ENCODE assay signal across 8 cellular contexts in genomic region chr2:70070557-70071268, GRCh38.
A peak's percentile ranks its signal among the peaks of the same experiment; 100 is the strongest.
DNase-seq lines count a peak whose midpoint lies in the region; ATAC-seq and TF ChIP-seq lines count a peak whose summit lies in the region.

No MANE protein-coding gene starts in this region.

- no peak overlapping the region for H3K4me3 ChIP-seq in WI38 (ENCODE audit: low read depth, low read length)

- ATAC-seq in GM18909 (IDR thresholded peaks at IDR 0.05; ENCODE audit: poor library complexity, unreplicated experiment) = peak; percentile 68
- peak; percentile 73 for ATAC-seq in HG03378 (IDR thresholded peaks at IDR 0.05; ENCODE audit: unreplicated experiment)

- peak; percentile 93 for TF ChIP-seq CTCF in WI38 (IDR thresholded peaks at IDR 0.05; ENCODE audit: low read depth, low read length)

- peak overlapping the region; percentile 90 for H3K27ac ChIP-seq in cingulate gyrus (ENCODE audit: low read depth, low read length)

- peak; percentile 93 for DNase-seq in Ammon's horn (ENCODE audit: low spot score)
- peak; percentile 65 for DNase-seq in NCI-H226
- peak; percentile 74 for DNase-seq in kidney glomerular epithelial cell (lab: John Stamatoyannopoulos, UW)
- DNase-seq in stimulated activated CD4-positive, alpha-beta T cell treated with anti-CD3 and anti-CD28 coated beads, Interleukin-2, amount 100 ng/mL, for 24 hours = peak; percentile 45 to 64
